8 cellular contexts compared by ENCODE assay signal in genomic region chr12:47223848-47224213, GRCh38.
DNase-seq lines count a peak whose midpoint lies in the region; ATAC-seq, FAIRE-seq and TF ChIP-seq lines count a peak whose summit lies in the region.

No MANE protein-coding gene starts in this region.

- H3K9me3 Mint-ChIP-seq in activated T-cell treated with anti-CD3 and anti-CD28 coated beads, Interleukin-2, amount 50 U/mL, for 4 hours = no peaks in the 10 kb centered on the region

- intact Hi-C loops in adrenal gland (cut with DNase I) (loop anchor here in 1 of 2 donors (10.0 kb wide), 1 partner anchor 149 kb away; the partner anchor contains the start of genes AMIGO2 and PCED1B), left lung (cut with DNase I) (no loop called here)

- H3K4me3 Mint-ChIP-seq in activated T-cell treated with anti-CD3 and anti-CD28 coated beads, Interleukin-2, amount 50 U/mL, for 4 hours = peak overlapping the region; percentile 81

- H3K27me3 ChIP-seq in adrenal gland = no peaks in the 10 kb centered on the region
- no peaks in the 10 kb centered on the region for H3K27me3 ChIP-seq in left lung
- H3K27me3 ChIP-seq in thoracic aorta (replicated peaks; ENCODE audit: insufficient read depth) = no peaks in the 10 kb centered on the region

- FAIRE-seq in RCC 7860 (lab: Jason Lieb, UNC) = no peak

- TF ChIP-seq POLR2A in adrenal gland (IDR thresholded peaks at IDR 0.05) = peak in 1 of 2 donors; percentile 23

- 3 to 10% (median 5%) methylated on average over 4 of the region's 4 CpGs for WGBS in adrenal gland, 4 donors

- no peak for ATAC-seq in activated T-cell treated with anti-CD3 and anti-CD28 coated beads, Interleukin-2, amount 50 U/mL, for 4 hours
- ATAC-seq in left lung (peak; percentile 26), thoracic aorta (ENCODE audit: insufficient number of reproducible peaks, low FRiP score, low read depth) (no peak)

- H3K4me3 ChIP-seq in adrenal gland (peak overlapping the region in 2 of 4 donors; percentile 15 to 51), left lung (no peak overlapping the region), thoracic aorta (peak overlapping the region; percentile 3)

- no peaks in the 10 kb centered on the region for H3K9me3 ChIP-seq in adrenal gland (replicated peaks in 1 of 3)
- no peaks in the 10 kb centered on the region for H3K9me3 ChIP-seq in left lung
- H3K9me3 ChIP-seq in thoracic aorta = no peaks in the 10 kb centered on the region

- no peaks in the 10 kb centered on the region for H3K36me3 ChIP-seq in adrenal gland (replicated peaks in 1 of 2)
- H3K36me3 ChIP-seq in left lung = no peaks in the 10 kb centered on the region
- no peaks in the 10 kb centered on the region for H3K36me3 ChIP-seq in thoracic aorta

- H3K27ac ChIP-seq in adrenal gland (peak overlapping the region; percentile 27 to 90 (median 82)), left lung (peak overlapping the region in 1 of 2 donors; percentile 53), thoracic aorta (no peak overlapping the region)

- peaks cover 57% of the 10 kb centered on the region for H3K36me3 Mint-ChIP-seq in activated T-cell treated with anti-CD3 and anti-CD28 coated beads, Interleukin-2, amount 50 U/mL, for 4 hours (ENCODE audit: insufficient read depth)

- DNase-seq in activated T-cell treated with anti-CD3 and anti-CD28 coated beads, Interleukin-2, amount 50 U/mL, for 4 hours = no peak
- no peak for DNase-seq in activated T-cell treated with anti-CD3 and anti-CD28 coated beads, Interleukin-2, amount 50 U/mL, for 48 hours
- peak in 6 of 7 donors; percentile 55 to 75 (median 61) for DNase-seq in adrenal gland
- DNase-seq in left lung = no peak
- DNase-seq in thoracic aorta (ENCODE audit: low spot score) = no peak
- no peak for DNase-seq in amygdala (lab: John Stamatoyannopoulos, UW)
- no peak for DNase-seq in RCC 7860 (ENCODE audit: low spot score)
- no peak for DNase-seq in DMS79 treated with DMSO at 0.1 percent for 48 hours (lab: John Stamatoyannopoulos, UW)

- peaks cover 74% of the 10 kb centered on the region for H3K4me1 Mint-ChIP-seq in activated T-cell treated with anti-CD3 and anti-CD28 coated beads, Interleukin-2, amount 50 U/mL, for 4 hours (ENCODE audit: low read depth)

- no peak for TF ChIP-seq CTCF in adrenal gland (IDR thresholded peaks at IDR 0.05)
- TF ChIP-seq CTCF in left lung (IDR thresholded peaks at IDR 0.05) = no peak
- TF ChIP-seq CTCF in thoracic aorta (IDR thresholded peaks at IDR 0.05) = no peak

- peaks cover 21 to 31% of the 10 kb centered on the region in 2 donors for H3K4me1 ChIP-seq in adrenal gland (replicated peaks in 1 of 2)
- H3K4me1 ChIP-seq in left lung = peaks cover 4 to 33% of the 10 kb centered on the region in 2 donors
- peaks cover 3 to 16% of the 10 kb centered on the region in 2 donors for H3K4me1 ChIP-seq in thoracic aorta (ENCODE audit: control insufficient read depth in 1 of 2, low read depth in 2 of 2)

- no peaks in the 10 kb centered on the region for H3K27me3 Mint-ChIP-seq in activated T-cell treated with anti-CD3 and anti-CD28 coated beads, Interleukin-2, amount 50 U/mL, for 4 hours (ENCODE audit: low read depth)

Comparison
In these comparisons a context has a peak if more than half of its experiments do, and no peak if none do; other contexts are left out.
1. DNase-seq: peak in adrenal gland (6 of 7); none in activated T-cell treated with anti-CD3 and anti-CD28 coated beads, Interleukin-2, amount 50 U/mL, for 4 hours (single experiment), activated T-cell treated with anti-CD3 and anti-CD28 coated beads, Interleukin-2, amount 50 U/mL, for 48 hours (0 of 2), left lung (0 of 2), thoracic aorta (single experiment), amygdala (0 of 56), RCC 7860 (single experiment) and DMS79 treated with DMSO at 0.1 percent for 48 hours (single experiment).
2. H3K27ac ChIP-seq: peak in adrenal gland (5 of 5); none in thoracic aorta (0 of 2).